Comparison of ENCODE assay signal across 9 cellular contexts in genomic region chr7:139648941-139649425, GRCh38.
DNase-seq lines count a peak whose midpoint lies in the region; ATAC-seq and TF ChIP-seq lines count a peak whose summit lies in the region.
"Had no signal": no experiment of that assay in that cellular context is flagged by ENCODE, and none has a peak within 500 bp of the region (broad histone marks: within the 10 kb centered on the region; RNA-seq: fewer than 3 reads in every experiment).

No MANE protein-coding gene starts in this region.

- peak; percentile 71 for DNase-seq in NOMO-1 treated with DMSO at 0.1 percent for 48 hours (lab: John Stamatoyannopoulos, UW; ENCODE audit: unreplicated experiment)
- DNase-seq in left cardiac atrium, result peak; percentile 52
- DNase-seq in superior temporal gyrus (ENCODE audit: extremely low spot score), result peak; percentile 22
- no peak for DNase-seq in HFFc6
- DNase-seq in NCI-H2227 treated with DMSO at 0.1 percent for 48 hours (lab: John Stamatoyannopoulos, UW), result no peak
- DNase-seq in LoVo (ENCODE audit: low spot score), result no peak

- H3K27ac Mint-ChIP-seq in HFFc6, result no peak overlapping the region

- H3K9me3 Mint-ChIP-seq in HFFc6, result no peaks in the 10 kb centered on the region

- intact Hi-C loops in left cardiac atrium (cut with DNase I), result loop anchor here (5.0 kb wide), 4 partner anchors 53 to 353 kb away; partner anchors contain the start of gene HIPK2 (in 1 of the 2)

- peaks cover 23% of the 10 kb centered on the region for H3K4me1 Mint-ChIP-seq in HFFc6 (ENCODE audit: low read depth)

- ATAC-seq in GM18870 (IDR thresholded peaks at IDR 0.05; ENCODE audit: unreplicated experiment) (peak; percentile 80), HG02610 (IDR thresholded peaks at IDR 0.05; ENCODE audit: unreplicated experiment) (peak; percentile 83), left cardiac atrium (peak; percentile 13 to 62)
- ATAC-seq: Panc1 had no signal

- H3K4me3 Mint-ChIP-seq in HFFc6, result no peak overlapping the region

- peaks cover 3% of the 10 kb centered on the region for H3K27me3 Mint-ChIP-seq in HFFc6 (ENCODE audit: insufficient read depth)

- TF ChIP-seq CTCF in HFFc6 (IDR thresholded peaks at IDR 0.05), result no peak

- H3K36me3 Mint-ChIP-seq in HFFc6 (ENCODE audit: low read depth), result no peaks in the 10 kb centered on the region

Comparison
In these comparisons a context has a peak if more than half of its experiments do, and no peak if none do; other contexts are left out.
1. DNase-seq: peak in NOMO-1 treated with DMSO at 0.1 percent for 48 hours (single experiment), left cardiac atrium (single experiment) and superior temporal gyrus (single experiment); none in HFFc6 (single experiment), NCI-H2227 treated with DMSO at 0.1 percent for 48 hours (single experiment) and LoVo (single experiment).
2. Peak in every context shown above with its lines, with median percentiles within 50 percentile points of each other: ATAC-seq.